In genomic region chr13:101917475-101917810, GRCh38 we compare ENCODE assay signal across 13 cellular contexts.
DNase-seq lines count a peak whose midpoint lies in the region; ATAC-seq and TF ChIP-seq lines count a peak whose summit lies in the region.
"Had no signal": no experiment of that assay in that cellular context is flagged by ENCODE, and none has a peak within 500 bp of the region (broad histone marks: within the 10 kb centered on the region; RNA-seq: fewer than 3 reads in every experiment).

No MANE protein-coding gene starts in this region.

- H3K36me3 Mint-ChIP-seq in activated T-cell treated with anti-CD3 and anti-CD28 coated beads, Interleukin-2, amount 50 U/mL, for 4 hours (ENCODE audit: insufficient read depth) = no peaks in the 10 kb centered on the region
- H3K36me3 Mint-ChIP-seq: CD8-positive, alpha-beta T cell had no signal

- no peak for TF ChIP-seq EP300 in neural cell (conservative IDR thresholded peaks at IDR 0.05; ENCODE audit: poor library complexity, severe bottlenecking)

- no peak for TF ChIP-seq CTCF in neural cell (IDR thresholded peaks at IDR 0.05; ENCODE audit: poor library complexity, severe bottlenecking)

- no peaks in the 10 kb centered on the region for H3K9me2 ChIP-seq in neural cell (ENCODE audit: insufficient read depth, low read length)

- TF ChIP-seq RAD21 in neural cell (conservative IDR thresholded peaks at IDR 0.05) = no peak

- peak; percentile 99 for DNase-seq in DMS79 (lab: John Stamatoyannopoulos, UW)
- peak; percentile 67 for DNase-seq in NCI-H128 (lab: John Stamatoyannopoulos, UW; ENCODE audit: unreplicated experiment)
- DNase-seq in SK-N-DZ (ENCODE audit: low spot score) = peak; percentile 28
- DNase-seq in activated CD4-positive, alpha-beta T cell treated with anti-CD3 and anti-CD28 coated beads, Interleukin-2, amount 50 U/mL, for 48 hours = no peak
- no peak for DNase-seq in activated T-cell treated with anti-CD3 and anti-CD28 coated beads, Interleukin-2, amount 50 U/mL, for 4 hours
- DNase-seq: activated CD8-positive, alpha-beta T cell treated with anti-CD3 and anti-CD28 coated beads, Interleukin-2, amount 10 ng/mL, durations not matched to agents 7 days and 5 days; CD8-positive, alpha-beta T cell; mucosa of descending colon had no signal

- peaks cover 58% of the 10 kb centered on the region for H3K27me3 Mint-ChIP-seq in activated T-cell treated with anti-CD3 and anti-CD28 coated beads, Interleukin-2, amount 50 U/mL, for 4 hours (ENCODE audit: low read depth)

- peak overlapping the region; percentile 51 for H3K27ac ChIP-seq in neural cell (ENCODE audit: low read length)
- H3K27ac ChIP-seq: cardiac muscle cell, HL-60, right atrium auricular region had no signal

- H3K36me3 ChIP-seq in neural cell (ENCODE audit: insufficient read depth, low read length) = no peaks in the 10 kb centered on the region
- H3K36me3 ChIP-seq: cardiac muscle cell, right atrium auricular region had no signal

- H3K9me3 Mint-ChIP-seq in activated T-cell treated with anti-CD3 and anti-CD28 coated beads, Interleukin-2, amount 50 U/mL, for 4 hours = no peaks in the 10 kb centered on the region
- H3K9me3 Mint-ChIP-seq: CD8-positive, alpha-beta T cell had no signal

- no peak overlapping the region for H2AFZ ChIP-seq in neural cell (ENCODE audit: low read depth, low read length)

- peak overlapping the region; percentile 71 for H3K4me2 ChIP-seq in neural cell (ENCODE audit: low read length)

- ATAC-seq in HG02870 (IDR thresholded peaks at IDR 0.05; ENCODE audit: unreplicated experiment) = no peak
- no peak for ATAC-seq in activated T-cell treated with anti-CD3 and anti-CD28 coated beads, Interleukin-2, amount 50 U/mL, for 4 hours
- ATAC-seq: activated CD8-positive, alpha-beta T cell treated with anti-CD3 and anti-CD28 coated beads, Interleukin-2, amount 10 ng/mL, durations not matched to agents 7 days and 5 days; CD8-positive, alpha-beta T cell; mucosa of descending colon had no signal

- H3K4me3 ChIP-seq in neural cell (ENCODE audit: low read length) = peak overlapping the region; percentile 86
- H3K4me3 ChIP-seq: mucosa of descending colon had no signal

- peaks cover 86% of the 10 kb centered on the region for H3K27me3 ChIP-seq in neural cell (ENCODE audit: insufficient read depth, low read depth, low read length)

- H3K9me3 ChIP-seq in neural cell (ENCODE audit: low read length) = no peaks in the 10 kb centered on the region
- H3K9me3 ChIP-seq: mucosa of descending colon, right atrium auricular region had no signal

- H3K9ac ChIP-seq in neural cell (ENCODE audit: low read length) = peak overlapping the region; percentile 78

- no peaks in the 10 kb centered on the region for H3K4me1 Mint-ChIP-seq in activated T-cell treated with anti-CD3 and anti-CD28 coated beads, Interleukin-2, amount 50 U/mL, for 4 hours (ENCODE audit: low read depth)

- H3K79me2 ChIP-seq in neural cell (replicated peaks; ENCODE audit: insufficient read depth, low read length) = peaks cover 33% of the 10 kb centered on the region

- H4K20me1 ChIP-seq in neural cell (ENCODE audit: insufficient read depth) = no peaks in the 10 kb centered on the region

- no peaks in the 10 kb centered on the region for H3F3A ChIP-seq in neural cell (ENCODE audit: insufficient read depth, low read length, poor library complexity, severe bottlenecking)

- no peak overlapping the region for H3K4me3 Mint-ChIP-seq in activated T-cell treated with anti-CD3 and anti-CD28 coated beads, Interleukin-2, amount 50 U/mL, for 4 hours
- H3K4me3 Mint-ChIP-seq: activated CD8-positive, alpha-beta T cell treated with anti-CD3 and anti-CD28 coated beads, Interleukin-2, amount 10 ng/mL, durations not matched to agents 7 days and 5 days; CD8-positive, alpha-beta T cell had no signal

TF ChIP-seq in neural cell, 6 proteins besides CTCF, POLR2A, EP300 and RAD21:
- no peak for TF ChIP-seq TAF1 (IDR thresholded peaks at IDR 0.05; ENCODE audit: low read depth)
- no peak for TF ChIP-seq POLR2AphosphoS5 (IDR thresholded peaks at IDR 0.05)
- TF ChIP-seq, protein P1, sequence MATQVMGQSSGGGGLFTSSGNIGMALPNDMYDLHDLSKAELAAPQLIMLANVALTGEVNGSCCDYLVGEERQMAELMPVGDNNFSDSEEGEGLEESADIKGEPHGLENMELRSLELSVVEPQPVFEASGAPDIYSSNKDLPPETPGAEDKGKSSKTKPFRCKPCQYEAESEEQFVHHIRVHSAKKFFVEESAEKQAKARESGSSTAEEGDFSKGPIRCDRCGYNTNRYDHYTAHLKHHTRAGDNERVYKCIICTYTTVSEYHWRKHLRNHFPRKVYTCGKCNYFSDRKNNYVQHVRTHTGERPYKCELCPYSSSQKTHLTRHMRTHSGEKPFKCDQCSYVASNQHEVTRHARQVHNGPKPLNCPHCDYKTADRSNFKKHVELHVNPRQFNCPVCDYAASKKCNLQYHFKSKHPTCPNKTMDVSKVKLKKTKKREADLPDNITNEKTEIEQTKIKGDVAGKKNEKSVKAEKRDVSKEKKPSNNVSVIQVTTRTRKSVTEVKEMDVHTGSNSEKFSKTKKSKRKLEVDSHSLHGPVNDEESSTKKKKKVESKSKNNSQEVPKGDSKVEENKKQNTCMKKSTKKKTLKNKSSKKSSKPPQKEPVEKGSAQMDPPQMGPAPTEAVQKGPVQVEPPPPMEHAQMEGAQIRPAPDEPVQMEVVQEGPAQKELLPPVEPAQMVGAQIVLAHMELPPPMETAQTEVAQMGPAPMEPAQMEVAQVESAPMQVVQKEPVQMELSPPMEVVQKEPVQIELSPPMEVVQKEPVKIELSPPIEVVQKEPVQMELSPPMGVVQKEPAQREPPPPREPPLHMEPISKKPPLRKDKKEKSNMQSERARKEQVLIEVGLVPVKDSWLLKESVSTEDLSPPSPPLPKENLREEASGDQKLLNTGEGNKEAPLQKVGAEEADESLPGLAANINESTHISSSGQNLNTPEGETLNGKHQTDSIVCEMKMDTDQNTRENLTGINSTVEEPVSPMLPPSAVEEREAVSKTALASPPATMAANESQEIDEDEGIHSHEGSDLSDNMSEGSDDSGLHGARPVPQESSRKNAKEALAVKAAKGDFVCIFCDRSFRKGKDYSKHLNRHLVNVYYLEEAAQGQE (IDR thresholded peaks at IDR 0.05; ENCODE audit: borderline replicate concordance) = no peak
- TF ChIP-seq EZH2 (IDR thresholded peaks at IDR 0.05; ENCODE audit: borderline replicate concordance, insufficient read depth, low read length, poor library complexity, severe bottlenecking) = no peak
- TF ChIP-seq SMC3 (conservative IDR thresholded peaks at IDR 0.05; ENCODE audit: poor library complexity) = no peak
- TF ChIP-seq MXI1 (conservative IDR thresholded peaks at IDR 0.05; ENCODE audit: poor library complexity, severe bottlenecking) = no peak

Comparison
In these comparisons a context has a peak if more than half of its experiments do, and no peak if none do; other contexts are left out.
1. DNase-seq: peak in DMS79 (single experiment), NCI-H128 (single experiment) and SK-N-DZ (single experiment); none in activated CD4-positive, alpha-beta T cell treated with anti-CD3 and anti-CD28 coated beads, Interleukin-2, amount 50 U/mL, for 48 hours (0 of 2) and activated T-cell treated with anti-CD3 and anti-CD28 coated beads, Interleukin-2, amount 50 U/mL, for 4 hours (single experiment).